9 cellular contexts compared by ENCODE assay signal in the genomic region with DNA sequence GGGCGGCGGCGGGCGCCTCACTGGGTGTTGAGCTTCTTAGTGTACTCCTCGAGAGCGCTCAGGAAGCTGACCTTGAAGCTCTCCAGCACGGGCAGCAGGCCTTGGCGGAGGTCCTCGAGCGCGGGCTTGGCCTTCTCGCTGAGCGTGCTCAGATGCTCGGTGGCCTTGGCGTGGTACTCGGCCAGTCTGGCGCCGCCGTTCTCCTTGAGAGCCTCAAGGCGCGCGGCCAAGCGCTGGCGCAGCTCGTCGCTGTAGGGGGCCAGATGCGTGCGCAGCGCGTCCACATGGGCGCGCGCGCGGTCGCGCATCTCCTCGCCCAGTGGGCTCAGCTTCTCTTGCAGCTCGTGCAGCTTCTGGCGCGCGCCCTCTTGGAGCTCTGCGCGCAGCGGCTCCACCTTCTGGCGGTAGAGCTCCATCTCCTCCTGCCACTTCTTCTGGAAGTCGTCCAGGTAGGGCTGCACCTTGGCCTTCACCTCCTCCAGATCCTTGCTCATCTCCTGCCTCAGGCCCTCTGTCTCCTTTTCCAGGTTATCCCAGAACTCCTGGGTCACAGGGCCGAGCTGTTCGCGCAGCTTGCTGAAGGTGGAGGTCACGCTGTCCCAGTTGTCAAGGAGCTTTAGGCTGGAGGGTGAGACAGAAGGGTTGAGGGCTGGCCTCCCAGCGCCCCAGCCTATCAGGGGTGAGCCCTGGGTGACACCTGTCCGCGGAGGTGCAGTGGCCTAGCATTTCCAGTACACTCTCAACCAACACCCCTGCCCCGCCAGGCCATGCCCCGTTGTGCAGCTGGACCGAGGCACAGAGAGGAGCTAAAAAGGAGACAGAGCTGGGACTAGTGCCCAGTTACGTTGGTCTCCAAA. TPM values are rescaled to one million over a fixed set of nuclear protein-coding genes. Genes with fewer than 3 reads are reported as not detected.
A peak's percentile ranks its signal among the peaks of the same experiment; 100 is the strongest.
DNase-seq lines count a peak whose midpoint lies in the region; ATAC-seq, FAIRE-seq and TF ChIP-seq lines count a peak whose summit lies in the region.
"Had no signal": no experiment of that assay in that cellular context is flagged by ENCODE, and none has a peak within 500 bp of the region (broad histone marks: within the 10 kb centered on the region; RNA-seq: fewer than 3 reads in every experiment).

No MANE protein-coding gene starts in this region.

- peaks cover 39% of the 10 kb centered on the region for H3K79me2 ChIP-seq in HepG2 (ENCODE audit: insufficient read depth, low read length)

- TF ChIP-seq CTCF in HepG2 (CRISPR knock-in tag; IDR thresholded peaks at IDR 0.05) = peak; percentile 86

- H3K9me3 ChIP-seq in HepG2 (ENCODE audit: low read length) = no peaks in the 10 kb centered on the region

- H3K36me3 ChIP-seq in HepG2 (replicated peaks in 1 of 2; ENCODE audit: control insufficient read depth in 1 of 2, insufficient read depth in 2 of 2, low read length in 2 of 2) = no peaks in the 10 kb centered on the region; a peak in 2 of 5 replicates

- CTCF ChIA-PET in HepG2 (lab: Yijun Ruan, JAX; ENCODE audit: low intra/inter-chr PET ratio, low total read pairs) = interaction anchor here (2.2 kb wide), 1 partner anchor 44 kb away, joined by 23 read pairs; the partner anchor contains the start of gene APOA5

- peaks cover 87% of the 10 kb centered on the region for H3K4me1 ChIP-seq in HepG2 (ENCODE audit: insufficient read depth, low read length)

- H4K20me1 ChIP-seq in HepG2 (ENCODE audit: insufficient read depth, low read length) = peaks cover 9% of the 10 kb centered on the region; the same call in 1 of the 2 replicates

- intact Hi-C loops in HepG2 (cut with micrococcal nuclease; ENCODE audit: unreplicated experiment) = no loop called here

- peak overlapping the region; percentile 75 to 95 (median 92) for H3K4me3 ChIP-seq in HepG2 (replicated peaks in 1 of 3; ENCODE audit: insufficient read depth in 1 of 3, low read depth in 2 of 3, low read length in 3 of 3)

- no peaks in the 10 kb centered on the region for H3K27me3 ChIP-seq in HepG2 (ENCODE audit: control insufficient read depth in 1 of 2, insufficient read depth in 2 of 2, low read length in 2 of 2)

- TF ChIP-seq RAD21 in HepG2 (CRISPR knock-in tag; IDR thresholded peaks at IDR 0.05) = peak; percentile 90

- ATAC-seq in GM19025 (IDR thresholded peaks at IDR 0.05; ENCODE audit: low read depth, unreplicated experiment) (peak; percentile 69), HG03342 (IDR thresholded peaks at IDR 0.05; ENCODE audit: unreplicated experiment) (peak; percentile 84), HepG2 (peak; percentile 1; the same call in 2 of the 3 replicates)

- FAIRE-seq in HepG2 (lab: Jason Lieb, UNC) = no peak

- H3K27ac ChIP-seq in HepG2 (ENCODE audit: extremely low read length, insufficient read depth, low read length) = peak overlapping the region; percentile 99

- peak overlapping the region; percentile 92 for H3K4me2 ChIP-seq in HepG2 (ENCODE audit: low read depth, low read length)

- no peak; a peak in 1 of 4 replicates for TF ChIP-seq POLR2A in HepG2 (IDR thresholded peaks at IDR 0.05; ENCODE audit: insufficient read depth in 1 of 2, low read depth in 2 of 2, low read length in 2 of 2)

- in situ Hi-C loops in HepG2 (cut with HindIII; ENCODE audit: extremely low pct_ligation_motif_present, low pct_unique_long_range_greater_than_20kb) = loop anchor here (5.0 kb wide), 1 partner anchor 44 kb away; the partner anchor contains the start of gene APOA5

- POLR2A ChIA-PET in HepG2 (lab: Yijun Ruan, JAX) = interaction anchor here (0.6 to 18.4 kb wide), 22 partner anchors 10 to 309 kb away, joined by 3 to 1365 read pairs (median 10); partner anchors contain the start of genes APOA4, APOA5, APOC3 and BUD13

- DNase-seq in AG20443 (ENCODE audit: low spot score) (peak; percentile 98), NCI-H446 treated with DMSO at 0.1 percent for 48 hours (lab: John Stamatoyannopoulos, UW) (peak; percentile 93), dedifferentiated amniotic fluid mesenchymal stem cell (ENCODE audit: extremely low spot score) (peak; percentile 71), HepG2 (ENCODE audit: low spot score) (peak; percentile 61)
- DNase-seq in activated CD4-positive, alpha-beta T cell treated with anti-CD3 and anti-CD28 coated beads, Interleukin-2, amount 50 U/mL, for 1 hour = peak; percentile 77
- DNase-seq in stimulated activated CD4-positive, alpha-beta T cell treated with anti-CD3 and anti-CD28 coated beads, Interleukin-2, amount 100 ng/mL, for 48 hours = peak; percentile 63 to 73

- no peak overlapping the region for H2AFZ ChIP-seq in HepG2 (ENCODE audit: low read length)

- BruUV-seq in HepG2 (replicated peaks; lab: Mats Ljungman, UMichigan) = TSS peak; percentile 89

- WGBS in HepG2 (ENCODE audit: low lambda C conversion rate) = under 1% methylated on average over 19 of the region's 58 CpGs

- peak overlapping the region; percentile 96 for H3K9ac ChIP-seq in HepG2 (ENCODE audit: insufficient read depth, low read depth, low read length)

- TF ChIP-seq EP300 in HepG2 (IDR thresholded peaks at IDR 0.05; ENCODE audit: low read depth in 2 of 2, low read length in 2 of 2) (no peak), HepG2 (CRISPR knock-in tag; IDR thresholded peaks at IDR 0.05; ENCODE audit: borderline replicate concordance) (no peak)

RNA-seq across cellular contexts. Expression of gene APOA1, which starts 1.4 kb away (rescaled TPM):
- 2,184 and 5,485 TPM in 2 replicates for total RNA-seq in HepG2 (2016; rRNA removed; fragmentation: Illumina TruSeq; extraction: Trizol)
- total RNA-seq in HepG2 (2016; cell fraction: cytosol; rRNA removed; fragmentation: Illumina TruSeq; extraction: Trizol; ENCODE audit: low read depth) = 1,658 and 1,910 TPM in 2 replicates
- total RNA-seq in HepG2 (2016; cell fraction: insoluble cytoplasmic fraction; rRNA removed; fragmentation: Illumina TruSeq; extraction: Trizol) = 2,147 and 5,523 TPM in 2 replicates
- 1,317 and 1,654 TPM in 2 replicates for total RNA-seq in HepG2 (2016; cell fraction: membrane; rRNA removed; fragmentation: Illumina TruSeq; extraction: Trizol)
- total RNA-seq in HepG2 (2016; cell fraction: nucleus; rRNA removed; fragmentation: Illumina TruSeq; extraction: Trizol) = 3,708 and 4,228 TPM in 2 replicates
- 1,973 and 2,476 TPM in 2 replicates for polyA plus RNA-seq in HepG2 (2011; rRNA removed)
- polyA plus RNA-seq in HepG2 (2011; cell fraction: cytosol; rRNA removed) = 3,263 and 3,859 TPM in 2 replicates
- polyA plus RNA-seq in HepG2 (2011; cell fraction: nucleus; rRNA removed) = 1,542 and 1,981 TPM in 2 replicates
- polyA plus RNA-seq in HepG2 (2012) = 3,117 and 3,837 TPM in 2 replicates
- polyA plus RNA-seq in HepG2 (2016; cell fraction: cytosol; fragmentation: Illumina TruSeq; extraction: Trizol; ENCODE audit: low read depth) = 1,826 and 2,113 TPM in 2 replicates
- polyA plus RNA-seq in HepG2 (2016; cell fraction: insoluble cytoplasmic fraction; fragmentation: Illumina TruSeq; extraction: Trizol; ENCODE audit: low read depth) = 1,773 and 1,785 TPM in 2 replicates
- 1,154 and 1,399 TPM in 2 replicates for polyA plus RNA-seq in HepG2 (2016; cell fraction: membrane; fragmentation: Illumina TruSeq; extraction: Trizol; ENCODE audit: low read depth)
- polyA plus RNA-seq in HepG2 (2016; cell fraction: nucleus; fragmentation: Illumina TruSeq; extraction: Trizol; ENCODE audit: insufficient read depth, low read depth) = 5,783 and 6,817 TPM in 2 replicates
- polyA minus RNA-seq in HepG2 (2011; rRNA and poly(A)+ RNA removed; ENCODE audit: low replicate concordance) = 0.49 and 910 TPM in 2 replicates
- 1,155 and 1,457 TPM in 2 replicates for polyA minus RNA-seq in HepG2 (2011; cell fraction: cytosol; rRNA and poly(A)+ RNA removed)
- 210 and 319 TPM in 2 replicates for polyA minus RNA-seq in HepG2 (2011; cell fraction: nucleus; rRNA and poly(A)+ RNA removed)

RNA-seq across cellular contexts. Expression of gene APOC3, which starts 6.3 kb away (rescaled TPM):
- total RNA-seq in HepG2 (2016; rRNA removed; fragmentation: Illumina TruSeq; extraction: Trizol) = 179 and 314 TPM in 2 replicates
- total RNA-seq in HepG2 (2016; cell fraction: cytosol; rRNA removed; fragmentation: Illumina TruSeq; extraction: Trizol; ENCODE audit: low read depth) = 470 and 617 TPM in 2 replicates
- 191 and 310 TPM in 2 replicates for total RNA-seq in HepG2 (2016; cell fraction: insoluble cytoplasmic fraction; rRNA removed; fragmentation: Illumina TruSeq; extraction: Trizol)
- total RNA-seq in HepG2 (2016; cell fraction: membrane; rRNA removed; fragmentation: Illumina TruSeq; extraction: Trizol) = 250 and 324 TPM in 2 replicates
- 211 and 238 TPM in 2 replicates for total RNA-seq in HepG2 (2016; cell fraction: nucleus; rRNA removed; fragmentation: Illumina TruSeq; extraction: Trizol)
- polyA plus RNA-seq in HepG2 (2011; rRNA removed) = 687 and 1,005 TPM in 2 replicates
- 944 and 988 TPM in 2 replicates for polyA plus RNA-seq in HepG2 (2011; cell fraction: cytosol; rRNA removed)
- 255 and 392 TPM in 2 replicates for polyA plus RNA-seq in HepG2 (2011; cell fraction: nucleus; rRNA removed)
- 921 and 1,213 TPM in 2 replicates for polyA plus RNA-seq in HepG2 (2012)
- 724 and 925 TPM in 2 replicates for polyA plus RNA-seq in HepG2 (2016; cell fraction: cytosol; fragmentation: Illumina TruSeq; extraction: Trizol; ENCODE audit: low read depth)
- 243 and 253 TPM in 2 replicates for polyA plus RNA-seq in HepG2 (2016; cell fraction: insoluble cytoplasmic fraction; fragmentation: Illumina TruSeq; extraction: Trizol; ENCODE audit: low read depth)
- polyA plus RNA-seq in HepG2 (2016; cell fraction: membrane; fragmentation: Illumina TruSeq; extraction: Trizol; ENCODE audit: low read depth) = 332 and 399 TPM in 2 replicates
- 479 and 488 TPM in 2 replicates for polyA plus RNA-seq in HepG2 (2016; cell fraction: nucleus; fragmentation: Illumina TruSeq; extraction: Trizol; ENCODE audit: insufficient read depth, low read depth)
- 493 TPM in 1 of 2 replicates, not detected in the other for polyA minus RNA-seq in HepG2 (2011; rRNA and poly(A)+ RNA removed; ENCODE audit: low replicate concordance)
- polyA minus RNA-seq in HepG2 (2011; cell fraction: cytosol; rRNA and poly(A)+ RNA removed) = 182 and 185 TPM in 2 replicates
- 38.8 and 66.1 TPM in 2 replicates for polyA minus RNA-seq in HepG2 (2011; cell fraction: nucleus; rRNA and poly(A)+ RNA removed)
- total RNA-seq: T-helper 1 cell treated with Interleukin-12 subunit alpha and Interleukin-12 subunit beta and Interleukin-4 antibody, amounts not matched to agents 30 ng/mL and 1 ng/mL, for 36 hours had no signal

RNA-seq across cellular contexts. Expression of gene APOA4, which starts 12.9 kb away (rescaled TPM):
- total RNA-seq in HepG2 (2016; rRNA removed; fragmentation: Illumina TruSeq; extraction: Trizol) = 1.8 and 3.8 TPM in 2 replicates
- 1.2 and 2.1 TPM in 2 replicates for total RNA-seq in HepG2 (2016; cell fraction: cytosol; rRNA removed; fragmentation: Illumina TruSeq; extraction: Trizol; ENCODE audit: low read depth)
- 2.1 and 3.7 TPM in 2 replicates for total RNA-seq in HepG2 (2016; cell fraction: insoluble cytoplasmic fraction; rRNA removed; fragmentation: Illumina TruSeq; extraction: Trizol)
- total RNA-seq in HepG2 (2016; cell fraction: membrane; rRNA removed; fragmentation: Illumina TruSeq; extraction: Trizol) = 2.5 and 3.8 TPM in 2 replicates
- total RNA-seq in HepG2 (2016; cell fraction: nucleus; rRNA removed; fragmentation: Illumina TruSeq; extraction: Trizol) = 1.5 and 3.9 TPM in 2 replicates
- 7.2 and 11.0 TPM in 2 replicates for polyA plus RNA-seq in HepG2 (2011; rRNA removed)
- 9.4 and 10.1 TPM in 2 replicates for polyA plus RNA-seq in HepG2 (2011; cell fraction: cytosol; rRNA removed)
- 4.4 and 6.4 TPM in 2 replicates for polyA plus RNA-seq in HepG2 (2011; cell fraction: nucleus; rRNA removed)
- polyA plus RNA-seq in HepG2 (2012) = 5.7 and 7.6 TPM in 2 replicates
- polyA plus RNA-seq in HepG2 (2016; cell fraction: cytosol; fragmentation: Illumina TruSeq; extraction: Trizol; ENCODE audit: low read depth) = 1.8 and 2.4 TPM in 2 replicates
- 1.6 and 1.8 TPM in 2 replicates for polyA plus RNA-seq in HepG2 (2016; cell fraction: insoluble cytoplasmic fraction; fragmentation: Illumina TruSeq; extraction: Trizol; ENCODE audit: low read depth)
- 2.4 and 3.3 TPM in 2 replicates for polyA plus RNA-seq in HepG2 (2016; cell fraction: membrane; fragmentation: Illumina TruSeq; extraction: Trizol; ENCODE audit: low read depth)
- polyA plus RNA-seq in HepG2 (2016; cell fraction: nucleus; fragmentation: Illumina TruSeq; extraction: Trizol; ENCODE audit: insufficient read depth, low read depth) = 3.5 and 4.1 TPM in 2 replicates
- 4.4 TPM in 1 of 2 replicates, not detected in the other for polyA minus RNA-seq in HepG2 (2011; rRNA and poly(A)+ RNA removed; ENCODE audit: low replicate concordance)
- 2.5 and 3.2 TPM in 2 replicates for polyA minus RNA-seq in HepG2 (2011; cell fraction: cytosol; rRNA and poly(A)+ RNA removed)
- polyA minus RNA-seq in HepG2 (2011; cell fraction: nucleus; rRNA and poly(A)+ RNA removed) = 0.77 and 1.6 TPM in 2 replicates
- total RNA-seq: T-helper 1 cell treated with Interleukin-12 subunit alpha and Interleukin-12 subunit beta and Interleukin-4 antibody, amounts not matched to agents 30 ng/mL and 1 ng/mL, for 36 hours had no signal

RNA-seq across cellular contexts. Expression of gene APOA5, which starts 44.3 kb away (rescaled TPM):
- total RNA-seq in HepG2 (2016; rRNA removed; fragmentation: Illumina TruSeq; extraction: Trizol) = 21.9 and 49.1 TPM in 2 replicates
- 4.6 and 4.7 TPM in 2 replicates for total RNA-seq in HepG2 (2016; cell fraction: cytosol; rRNA removed; fragmentation: Illumina TruSeq; extraction: Trizol; ENCODE audit: low read depth)
- 16.8 and 55.7 TPM in 2 replicates for total RNA-seq in HepG2 (2016; cell fraction: insoluble cytoplasmic fraction; rRNA removed; fragmentation: Illumina TruSeq; extraction: Trizol)
- 7.4 and 9.8 TPM in 2 replicates for total RNA-seq in HepG2 (2016; cell fraction: membrane; rRNA removed; fragmentation: Illumina TruSeq; extraction: Trizol)
- 41.1 and 46.7 TPM in 2 replicates for total RNA-seq in HepG2 (2016; cell fraction: nucleus; rRNA removed; fragmentation: Illumina TruSeq; extraction: Trizol)
- 44.0 and 61.4 TPM in 2 replicates for polyA plus RNA-seq in HepG2 (2011; rRNA removed)
- 50.5 and 63.0 TPM in 2 replicates for polyA plus RNA-seq in HepG2 (2011; cell fraction: cytosol; rRNA removed)
- polyA plus RNA-seq in HepG2 (2011; cell fraction: nucleus; rRNA removed) = 48.8 and 51.3 TPM in 2 replicates
- polyA plus RNA-seq in HepG2 (2012) = 32.9 and 35.6 TPM in 2 replicates
- polyA plus RNA-seq in HepG2 (2016; cell fraction: cytosol; fragmentation: Illumina TruSeq; extraction: Trizol; ENCODE audit: low read depth) = 3.5 and 4.1 TPM in 2 replicates
- polyA plus RNA-seq in HepG2 (2016; cell fraction: insoluble cytoplasmic fraction; fragmentation: Illumina TruSeq; extraction: Trizol; ENCODE audit: low read depth) = 17.4 and 19.7 TPM in 2 replicates
- 5.1 and 6.3 TPM in 2 replicates for polyA plus RNA-seq in HepG2 (2016; cell fraction: membrane; fragmentation: Illumina TruSeq; extraction: Trizol; ENCODE audit: low read depth)
- 67.2 and 70.6 TPM in 2 replicates for polyA plus RNA-seq in HepG2 (2016; cell fraction: nucleus; fragmentation: Illumina TruSeq; extraction: Trizol; ENCODE audit: insufficient read depth, low read depth)
- 37.9 TPM in 1 of 2 replicates, not detected in the other for polyA minus RNA-seq in HepG2 (2011; rRNA and poly(A)+ RNA removed; ENCODE audit: low replicate concordance)
- 21.8 and 26.5 TPM in 2 replicates for polyA minus RNA-seq in HepG2 (2011; cell fraction: cytosol; rRNA and poly(A)+ RNA removed)
- 24.4 and 25.6 TPM in 2 replicates for polyA minus RNA-seq in HepG2 (2011; cell fraction: nucleus; rRNA and poly(A)+ RNA removed)
- total RNA-seq: T-helper 1 cell treated with Interleukin-12 subunit alpha and Interleukin-12 subunit beta and Interleukin-4 antibody, amounts not matched to agents 30 ng/mL and 1 ng/mL, for 36 hours had no signal

RNA-seq across cellular contexts. Expression of gene ZPR1, which starts 48.2 kb away (rescaled TPM):
- total RNA-seq in HepG2 (2016; rRNA removed; fragmentation: Illumina TruSeq; extraction: Trizol) = 79.3 and 102 TPM in 2 replicates
- total RNA-seq in HepG2 (2016; cell fraction: cytosol; rRNA removed; fragmentation: Illumina TruSeq; extraction: Trizol; ENCODE audit: low read depth) = 37.7 and 41.8 TPM in 2 replicates
- 81.1 and 95.0 TPM in 2 replicates for total RNA-seq in HepG2 (2016; cell fraction: insoluble cytoplasmic fraction; rRNA removed; fragmentation: Illumina TruSeq; extraction: Trizol)
- 74.2 and 83.3 TPM in 2 replicates for total RNA-seq in HepG2 (2016; cell fraction: membrane; rRNA removed; fragmentation: Illumina TruSeq; extraction: Trizol)
- total RNA-seq in HepG2 (2016; cell fraction: nucleus; rRNA removed; fragmentation: Illumina TruSeq; extraction: Trizol) = 52.5 and 60.5 TPM in 2 replicates
- polyA plus RNA-seq in HepG2 (2011; rRNA removed) = 40.0 and 45.2 TPM in 2 replicates
- polyA plus RNA-seq in HepG2 (2011; cell fraction: cytosol; rRNA removed) = 31.7 and 43.5 TPM in 2 replicates
- 34.9 and 46.0 TPM in 2 replicates for polyA plus RNA-seq in HepG2 (2011; cell fraction: nucleus; rRNA removed)
- 28.2 and 35.4 TPM in 2 replicates for polyA plus RNA-seq in HepG2 (2012)
- polyA plus RNA-seq in HepG2 (2016; cell fraction: cytosol; fragmentation: Illumina TruSeq; extraction: Trizol; ENCODE audit: low read depth) = 55.3 and 55.7 TPM in 2 replicates
- polyA plus RNA-seq in HepG2 (2016; cell fraction: insoluble cytoplasmic fraction; fragmentation: Illumina TruSeq; extraction: Trizol; ENCODE audit: low read depth) = 104 and 107 TPM in 2 replicates
- 67.7 and 70.1 TPM in 2 replicates for polyA plus RNA-seq in HepG2 (2016; cell fraction: membrane; fragmentation: Illumina TruSeq; extraction: Trizol; ENCODE audit: low read depth)
- 88.0 and 94.3 TPM in 2 replicates for polyA plus RNA-seq in HepG2 (2016; cell fraction: nucleus; fragmentation: Illumina TruSeq; extraction: Trizol; ENCODE audit: insufficient read depth, low read depth)
- 25.2 and 35.9 TPM in 2 replicates for polyA minus RNA-seq in HepG2 (2011; rRNA and poly(A)+ RNA removed; ENCODE audit: low replicate concordance)
- polyA minus RNA-seq in HepG2 (2011; cell fraction: cytosol; rRNA and poly(A)+ RNA removed) = 28.7 and 36.5 TPM in 2 replicates
- 64.4 and 81.6 TPM in 2 replicates for polyA minus RNA-seq in HepG2 (2011; cell fraction: nucleus; rRNA and poly(A)+ RNA removed)

Comparison
In these comparisons a context has a peak if more than half of its experiments do, and no peak if none do; other contexts are left out.
1. Peak in every context shown above with its lines: DNase-seq, ATAC-seq, H3K4me3 ChIP-seq and H3K27ac ChIP-seq.
2. ATAC-seq: peak in every context shown above with its lines; median percentile 84 in HG03342; 69 in GM19025; 1 in HepG2.